ENCODE assay signal across 17 cellular contexts in genomic region chr12:4223273-4223855, GRCh38.
"Had no signal": no experiment of that assay in that cellular context is flagged by ENCODE, and none has a peak within 500 bp of the region (broad histone marks: within the 10 kb centered on the region; RNA-seq: fewer than 3 reads in every experiment).

No MANE protein-coding gene starts in this region.

- H3K36me3 Mint-ChIP-seq: activated naive CD4-positive, alpha-beta T cell treated with anti-CD3 and anti-CD28 coated beads, Interleukin-2, amount 50 U/mL, for 24 hours; naive thymus-derived CD8-positive, alpha-beta T cell had no signal

- ATAC-seq: activated T-helper 17 cell treated with anti-CD3 and anti-CD28 coated beads, Interleukin-2, amount 50 U/mL, for 72 hours; naive thymus-derived CD8-positive, alpha-beta T cell; psoas muscle; sciatic nerve had no signal

- H3K27ac Mint-ChIP-seq: activated naive CD4-positive, alpha-beta T cell treated with anti-CD3 and anti-CD28 coated beads, Interleukin-2, amount 50 U/mL, for 24 hours; activated T-helper 17 cell treated with anti-CD3 and anti-CD28 coated beads, Interleukin-2, amount 50 U/mL, for 72 hours; naive thymus-derived CD8-positive, alpha-beta T cell; stimulated activated naive CD8-positive, alpha-beta T cell treated with anti-CD3 and anti-CD28 coated beads, Interleukin-15, Interleukin-2, amounts not matched to agents 100 ng/mL and 50 ng/mL, for 24 hours had no signal

- DNase-seq: activated CD4-positive, alpha-beta T cell treated with anti-CD3 and anti-CD28 coated beads for 4 hours; activated T-cell treated with anti-CD3 and anti-CD28 coated beads for 4 hours; erythroblast; naive thymus-derived CD8-positive, alpha-beta T cell; occipital lobe; psoas muscle; stimulated activated CD4-positive, alpha-beta T cell treated with anti-CD3 and anti-CD28 coated beads, Interleukin-12 subunit alpha, Interleukin-12 subunit beta, amount 100 ng/mL, for 4 hours; T-helper 9 cell; testis; WERI-Rb-1 had no signal

- H3K9me3 ChIP-seq: testis had no signal

- H3K9me3 Mint-ChIP-seq: activated naive CD4-positive, alpha-beta T cell treated with anti-CD3 and anti-CD28 coated beads, Interleukin-2, amount 50 U/mL, for 24 hours; activated T-helper 17 cell treated with anti-CD3 and anti-CD28 coated beads, Interleukin-2, amount 50 U/mL, for 72 hours; central memory CD8-positive, alpha-beta T cell; naive thymus-derived CD8-positive, alpha-beta T cell; stimulated activated naive CD8-positive, alpha-beta T cell treated with anti-CD3 and anti-CD28 coated beads, Interleukin-15, Interleukin-2, amounts not matched to agents 100 ng/mL and 50 ng/mL, for 24 hours had no signal

- H3K4me3 Mint-ChIP-seq: activated naive CD4-positive, alpha-beta T cell treated with anti-CD3 and anti-CD28 coated beads, Interleukin-2, amount 50 U/mL, for 24 hours; activated T-helper 17 cell treated with anti-CD3 and anti-CD28 coated beads, Interleukin-2, amount 50 U/mL, for 72 hours; central memory CD8-positive, alpha-beta T cell; stimulated activated naive CD8-positive, alpha-beta T cell treated with anti-CD3 and anti-CD28 coated beads, Interleukin-15, Interleukin-2, amounts not matched to agents 100 ng/mL and 50 ng/mL, for 24 hours had no signal

- H3K4me1 Mint-ChIP-seq: activated naive CD4-positive, alpha-beta T cell treated with anti-CD3 and anti-CD28 coated beads, Interleukin-2, amount 50 U/mL, for 24 hours; activated T-helper 17 cell treated with anti-CD3 and anti-CD28 coated beads, Interleukin-2, amount 50 U/mL, for 72 hours; central memory CD8-positive, alpha-beta T cell had no signal

- H3K4me2 ChIP-seq: hepatocyte had no signal

- H3K4me3 ChIP-seq: hepatocyte, lung, psoas muscle, testis had no signal

- H3K4me1 ChIP-seq: psoas muscle had no signal

- H3K27me3 ChIP-seq: hepatocyte, testis had no signal

- H2AFZ ChIP-seq: hepatocyte had no signal

- H3K79me2 ChIP-seq: hepatocyte had no signal

- H3K27ac ChIP-seq: hepatocyte, psoas muscle, testis, WERI-Rb-1 had no signal

- H3K27me3 Mint-ChIP-seq: activated naive CD4-positive, alpha-beta T cell treated with anti-CD3 and anti-CD28 coated beads, Interleukin-2, amount 50 U/mL, for 24 hours; activated T-helper 17 cell treated with anti-CD3 and anti-CD28 coated beads, Interleukin-2, amount 50 U/mL, for 72 hours; central memory CD8-positive, alpha-beta T cell; stimulated activated naive CD8-positive, alpha-beta T cell treated with anti-CD3 and anti-CD28 coated beads, Interleukin-15, Interleukin-2, amounts not matched to agents 100 ng/mL and 50 ng/mL, for 24 hours had no signal

- H3K36me3 ChIP-seq: WERI-Rb-1 had no signal
